1 cellular context compared by ENCODE assay signal in the genomic region with DNA sequence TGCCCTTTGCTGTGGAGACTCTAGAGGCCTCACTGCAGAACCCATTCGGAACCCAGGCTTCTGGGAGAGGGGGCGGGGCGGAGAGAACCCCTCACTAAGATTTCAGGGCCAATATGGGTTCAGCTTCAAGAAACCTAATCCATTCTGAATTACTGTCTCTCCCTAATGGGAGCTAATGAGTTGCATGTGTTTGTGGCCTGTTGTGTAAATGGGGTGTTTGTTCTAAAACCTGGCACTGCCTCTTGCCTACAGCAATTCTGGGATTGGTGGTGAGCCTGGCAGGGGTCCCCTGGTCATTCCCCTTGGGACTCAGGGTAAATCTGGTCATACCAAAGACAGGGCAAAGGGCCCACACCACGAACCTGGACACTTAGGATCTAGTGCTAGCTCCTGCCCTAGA.
TF ChIP-seq lines count a peak whose summit lies in the region.

No MANE protein-coding gene starts in this region.

TF ChIP-seq in SK-N-SH treated with all-trans-retinoic acid at 6 μM for 48 hours, 23 proteins besides CTCF, POLR2A, EP300 and RAD21:
- TF ChIP-seq, protein P1, sequence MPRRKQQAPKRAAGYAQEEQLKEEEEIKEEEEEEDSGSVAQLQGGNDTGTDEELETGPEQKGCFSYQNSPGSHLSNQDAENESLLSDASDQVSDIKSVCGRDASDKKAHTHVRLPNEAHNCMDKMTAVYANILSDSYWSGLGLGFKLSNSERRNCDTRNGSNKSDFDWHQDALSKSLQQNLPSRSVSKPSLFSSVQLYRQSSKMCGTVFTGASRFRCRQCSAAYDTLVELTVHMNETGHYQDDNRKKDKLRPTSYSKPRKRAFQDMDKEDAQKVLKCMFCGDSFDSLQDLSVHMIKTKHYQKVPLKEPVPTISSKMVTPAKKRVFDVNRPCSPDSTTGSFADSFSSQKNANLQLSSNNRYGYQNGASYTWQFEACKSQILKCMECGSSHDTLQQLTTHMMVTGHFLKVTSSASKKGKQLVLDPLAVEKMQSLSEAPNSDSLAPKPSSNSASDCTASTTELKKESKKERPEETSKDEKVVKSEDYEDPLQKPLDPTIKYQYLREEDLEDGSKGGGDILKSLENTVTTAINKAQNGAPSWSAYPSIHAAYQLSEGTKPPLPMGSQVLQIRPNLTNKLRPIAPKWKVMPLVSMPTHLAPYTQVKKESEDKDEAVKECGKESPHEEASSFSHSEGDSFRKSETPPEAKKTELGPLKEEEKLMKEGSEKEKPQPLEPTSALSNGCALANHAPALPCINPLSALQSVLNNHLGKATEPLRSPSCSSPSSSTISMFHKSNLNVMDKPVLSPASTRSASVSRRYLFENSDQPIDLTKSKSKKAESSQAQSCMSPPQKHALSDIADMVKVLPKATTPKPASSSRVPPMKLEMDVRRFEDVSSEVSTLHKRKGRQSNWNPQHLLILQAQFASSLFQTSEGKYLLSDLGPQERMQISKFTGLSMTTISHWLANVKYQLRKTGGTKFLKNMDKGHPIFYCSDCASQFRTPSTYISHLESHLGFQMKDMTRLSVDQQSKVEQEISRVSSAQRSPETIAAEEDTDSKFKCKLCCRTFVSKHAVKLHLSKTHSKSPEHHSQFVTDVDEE (CRISPR knock-in tag; IDR thresholded peaks at IDR 0.05): no peak
- TF ChIP-seq ISL1 (CRISPR knock-in tag; IDR thresholded peaks at IDR 0.05) (no peak), OSR1 (CRISPR knock-in tag; IDR thresholded peaks at IDR 0.05) (no peak), ESRRG (CRISPR knock-in tag; IDR thresholded peaks at IDR 0.05) (no peak), TCF4 (CRISPR knock-in tag; IDR thresholded peaks at IDR 0.05; ENCODE audit: borderline replicate concordance) (no peak), ZNF8 (CRISPR knock-in tag; IDR thresholded peaks at IDR 0.05) (no peak), BACH2 (CRISPR knock-in tag; IDR thresholded peaks at IDR 0.05; ENCODE audit: borderline replicate concordance) (no peak), PPARA (CRISPR knock-in tag; IDR thresholded peaks at IDR 0.05; ENCODE audit: borderline replicate concordance) (no peak), ZNF70 (CRISPR knock-in tag; IDR thresholded peaks at IDR 0.05) (no peak)
- TF ChIP-seq, protein P2, sequence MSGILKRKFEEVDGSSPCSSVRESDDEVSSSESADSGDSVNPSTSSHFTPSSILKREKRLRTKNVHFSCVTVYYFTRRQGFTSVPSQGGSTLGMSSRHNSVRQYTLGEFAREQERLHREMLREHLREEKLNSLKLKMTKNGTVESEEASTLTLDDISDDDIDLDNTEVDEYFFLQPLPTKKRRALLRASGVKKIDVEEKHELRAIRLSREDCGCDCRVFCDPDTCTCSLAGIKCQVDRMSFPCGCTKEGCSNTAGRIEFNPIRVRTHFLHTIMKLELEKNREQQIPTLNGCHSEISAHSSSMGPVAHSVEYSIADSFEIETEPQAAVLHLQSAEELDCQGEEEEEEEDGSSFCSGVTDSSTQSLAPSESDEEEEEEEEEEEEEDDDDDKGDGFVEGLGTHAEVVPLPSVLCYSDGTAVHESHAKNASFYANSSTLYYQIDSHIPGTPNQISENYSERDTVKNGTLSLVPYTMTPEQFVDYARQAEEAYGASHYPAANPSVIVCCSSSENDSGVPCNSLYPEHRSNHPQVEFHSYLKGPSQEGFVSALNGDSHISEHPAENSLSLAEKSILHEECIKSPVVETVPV (CRISPR knock-in tag; IDR thresholded peaks at IDR 0.05): no peak
- TF ChIP-seq, protein P3, sequence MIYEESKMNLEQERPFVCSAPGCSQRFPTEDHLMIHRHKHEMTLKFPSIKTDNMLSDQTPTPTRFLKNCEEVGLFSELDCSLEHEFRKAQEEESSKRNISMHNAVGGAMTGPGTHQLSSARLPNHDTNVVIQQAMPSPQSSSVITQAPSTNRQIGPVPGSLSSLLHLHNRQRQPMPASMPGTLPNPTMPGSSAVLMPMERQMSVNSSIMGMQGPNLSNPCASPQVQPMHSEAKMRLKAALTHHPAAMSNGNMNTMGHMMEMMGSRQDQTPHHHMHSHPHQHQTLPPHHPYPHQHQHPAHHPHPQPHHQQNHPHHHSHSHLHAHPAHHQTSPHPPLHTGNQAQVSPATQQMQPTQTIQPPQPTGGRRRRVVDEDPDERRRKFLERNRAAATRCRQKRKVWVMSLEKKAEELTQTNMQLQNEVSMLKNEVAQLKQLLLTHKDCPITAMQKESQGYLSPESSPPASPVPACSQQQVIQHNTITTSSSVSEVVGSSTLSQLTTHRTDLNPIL (CRISPR knock-in tag; IDR thresholded peaks at IDR 0.05; ENCODE audit: low read depth): no peak
- TF ChIP-seq, protein P4, sequence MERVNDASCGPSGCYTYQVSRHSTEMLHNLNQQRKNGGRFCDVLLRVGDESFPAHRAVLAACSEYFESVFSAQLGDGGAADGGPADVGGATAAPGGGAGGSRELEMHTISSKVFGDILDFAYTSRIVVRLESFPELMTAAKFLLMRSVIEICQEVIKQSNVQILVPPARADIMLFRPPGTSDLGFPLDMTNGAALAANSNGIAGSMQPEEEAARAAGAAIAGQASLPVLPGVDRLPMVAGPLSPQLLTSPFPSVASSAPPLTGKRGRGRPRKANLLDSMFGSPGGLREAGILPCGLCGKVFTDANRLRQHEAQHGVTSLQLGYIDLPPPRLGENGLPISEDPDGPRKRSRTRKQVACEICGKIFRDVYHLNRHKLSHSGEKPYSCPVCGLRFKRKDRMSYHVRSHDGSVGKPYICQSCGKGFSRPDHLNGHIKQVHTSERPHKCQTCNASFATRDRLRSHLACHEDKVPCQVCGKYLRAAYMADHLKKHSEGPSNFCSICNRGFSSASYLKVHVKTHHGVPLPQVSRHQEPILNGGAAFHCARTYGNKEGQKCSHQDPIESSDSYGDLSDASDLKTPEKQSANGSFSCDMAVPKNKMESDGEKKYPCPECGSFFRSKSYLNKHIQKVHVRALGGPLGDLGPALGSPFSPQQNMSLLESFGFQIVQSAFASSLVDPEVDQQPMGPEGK (CRISPR knock-in tag; IDR thresholded peaks at IDR 0.05; ENCODE audit: borderline replicate concordance): no peak
